In the genomic region with DNA sequence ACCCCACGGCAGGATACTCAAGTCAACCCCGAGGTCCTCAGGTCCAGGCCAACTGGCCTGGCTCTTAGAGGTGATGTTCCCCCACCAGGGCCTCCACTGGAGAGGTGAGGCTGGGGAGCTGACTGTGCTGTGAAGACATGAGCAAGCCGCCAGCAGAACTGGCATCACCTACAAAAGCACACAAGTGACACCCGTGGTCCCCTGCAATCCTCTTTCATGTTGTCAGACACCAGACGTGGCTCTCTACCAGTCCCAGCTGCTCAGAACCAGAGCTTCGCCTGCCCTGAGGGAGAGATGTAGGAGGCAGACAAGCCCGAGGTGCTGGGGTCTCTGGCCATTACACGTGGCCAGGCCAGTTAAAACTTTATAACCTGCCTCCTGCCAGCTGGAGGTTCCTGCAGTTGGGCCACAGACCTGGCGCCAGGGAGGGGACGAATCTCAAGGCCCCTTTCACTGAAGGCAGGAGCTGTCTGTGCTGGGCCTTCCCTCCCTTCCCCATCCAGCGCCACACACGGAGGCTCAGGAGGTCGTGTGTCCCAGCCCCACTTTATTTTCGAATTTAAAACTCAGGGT, we compare ENCODE assay signal across 8 cellular contexts. TPM values are rescaled to one million over a fixed set of nuclear protein-coding genes. Genes with fewer than 3 reads are reported as not detected.
A peak's percentile ranks its signal among the peaks of the same experiment; 100 is the strongest.
DNase-seq lines count a peak whose midpoint lies in the region; ATAC-seq and TF ChIP-seq lines count a peak whose summit lies in the region.

No MANE protein-coding gene starts in this region.

- H3K9me3 ChIP-seq in iPS-18c (ENCODE audit: control insufficient read depth, insufficient read depth, low read length) (no peaks in the 10 kb centered on the region), thoracic aorta (no peaks in the 10 kb centered on the region)

- POLR2A ChIA-PET in activated CD4-positive, alpha-beta memory T cell treated with anti-CD3 and anti-CD28 coated beads, Interleukin-2, amount 10 ng/mL, durations not matched to agents 7 days and 5 days (lab: Charles Lee) = interaction anchor here (0.9 to 8.8 kb wide), 12 partner anchors 9 to 1083 kb away, joined by 3 to 193 read pairs (median 6); a partner anchor contains a TSS

- H3K4me3 Mint-ChIP-seq in activated CD8-positive, alpha-beta memory T cell treated with anti-CD3 and anti-CD28 coated beads, Interleukin-2, amount 10 ng/mL, durations not matched to agents 7 days and 5 days = peak overlapping the region; percentile 81
- H3K4me3 Mint-ChIP-seq in activated CD4-positive, alpha-beta memory T cell treated with anti-CD3 and anti-CD28 coated beads, Interleukin-2, amount 10 ng/mL, durations not matched to agents 7 days and 5 days = peak overlapping the region; percentile 82

- peaks cover 31% of the 10 kb centered on the region for H3K4me1 Mint-ChIP-seq in activated CD8-positive, alpha-beta memory T cell treated with anti-CD3 and anti-CD28 coated beads, Interleukin-2, amount 10 ng/mL, durations not matched to agents 7 days and 5 days
- peaks cover 39% of the 10 kb centered on the region for H3K4me1 Mint-ChIP-seq in activated CD4-positive, alpha-beta memory T cell treated with anti-CD3 and anti-CD28 coated beads, Interleukin-2, amount 10 ng/mL, durations not matched to agents 7 days and 5 days

- peaks cover 9% of the 10 kb centered on the region for H3K36me3 ChIP-seq in thoracic aorta

- H3K27ac Mint-ChIP-seq in activated CD8-positive, alpha-beta memory T cell treated with anti-CD3 and anti-CD28 coated beads, Interleukin-2, amount 10 ng/mL, durations not matched to agents 7 days and 5 days = peak overlapping the region; percentile 92
- peak overlapping the region; percentile 89 for H3K27ac Mint-ChIP-seq in activated CD4-positive, alpha-beta memory T cell treated with anti-CD3 and anti-CD28 coated beads, Interleukin-2, amount 10 ng/mL, durations not matched to agents 7 days and 5 days

- CTCF ChIA-PET in activated CD8-positive, alpha-beta memory T cell treated with anti-CD3 and anti-CD28 coated beads, Interleukin-2, amount 10 ng/mL, durations not matched to agents 7 days and 5 days (lab: Charles Lee) = interaction anchor here (2.8 to 5.5 kb wide), 6 partner anchors 10 to 989 kb away, joined by 12 to 126 read pairs (median 38); a partner anchor contains a TSS
- CTCF ChIA-PET in activated CD4-positive, alpha-beta memory T cell treated with anti-CD3 and anti-CD28 coated beads, Interleukin-2, amount 10 ng/mL, durations not matched to agents 7 days and 5 days (lab: Charles Lee) = interaction anchor here (0.9 to 11.0 kb wide), 9 partner anchors 9 to 1353 kb away, joined by 3 to 215 read pairs (median 5); a partner anchor contains a TSS

- no peak for TF ChIP-seq CTCF in thoracic aorta (IDR thresholded peaks at IDR 0.05)

- no peaks in the 10 kb centered on the region for H3K27me3 Mint-ChIP-seq in activated CD8-positive, alpha-beta memory T cell treated with anti-CD3 and anti-CD28 coated beads, Interleukin-2, amount 10 ng/mL, durations not matched to agents 7 days and 5 days
- H3K27me3 Mint-ChIP-seq in activated CD4-positive, alpha-beta memory T cell treated with anti-CD3 and anti-CD28 coated beads, Interleukin-2, amount 10 ng/mL, durations not matched to agents 7 days and 5 days = no peaks in the 10 kb centered on the region

- peaks cover 7 to 27% of the 10 kb centered on the region in 2 donors for H3K4me1 ChIP-seq in thoracic aorta (ENCODE audit: control insufficient read depth in 1 of 2, low read depth in 2 of 2)

- H3K9me3 Mint-ChIP-seq in activated CD8-positive, alpha-beta memory T cell treated with anti-CD3 and anti-CD28 coated beads, Interleukin-2, amount 10 ng/mL, durations not matched to agents 7 days and 5 days (ENCODE audit: low read depth) = no peaks in the 10 kb centered on the region
- no peaks in the 10 kb centered on the region for H3K9me3 Mint-ChIP-seq in activated CD4-positive, alpha-beta memory T cell treated with anti-CD3 and anti-CD28 coated beads, Interleukin-2, amount 10 ng/mL, durations not matched to agents 7 days and 5 days

- no peaks in the 10 kb centered on the region for H3K27me3 ChIP-seq in thoracic aorta (replicated peaks; ENCODE audit: insufficient read depth)

- H3K36me3 Mint-ChIP-seq in activated CD8-positive, alpha-beta memory T cell treated with anti-CD3 and anti-CD28 coated beads, Interleukin-2, amount 10 ng/mL, durations not matched to agents 7 days and 5 days = peaks cover 34% of the 10 kb centered on the region
- H3K36me3 Mint-ChIP-seq in activated CD4-positive, alpha-beta memory T cell treated with anti-CD3 and anti-CD28 coated beads, Interleukin-2, amount 10 ng/mL, durations not matched to agents 7 days and 5 days (ENCODE audit: low read depth) = peaks cover 44% of the 10 kb centered on the region

- ATAC-seq in activated CD8-positive, alpha-beta memory T cell treated with anti-CD3 and anti-CD28 coated beads, Interleukin-2, amount 10 ng/mL, durations not matched to agents 7 days and 5 days = no peak
- ATAC-seq in thoracic aorta (ENCODE audit: insufficient number of reproducible peaks, low FRiP score, low read depth) (no peak), GM21423 (IDR thresholded peaks at IDR 0.05; ENCODE audit: unreplicated experiment) (no peak)

- H3K4me3 ChIP-seq in iPS-18c (ENCODE audit: insufficient read depth, low read depth, low read length) = peak overlapping the region; percentile 41
- H3K4me3 ChIP-seq in thoracic aorta = peak overlapping the region; percentile 97

- DNase-seq in activated CD8-positive, alpha-beta memory T cell treated with anti-CD3 and anti-CD28 coated beads, Interleukin-2, amount 10 ng/mL, durations not matched to agents 7 days and 5 days = peak; percentile 46
- no peak for DNase-seq in activated CD8-positive, alpha-beta memory T cell treated with anti-CD3 and anti-CD28 coated beads for 24 hours
- peak; percentile 23 for DNase-seq in activated CD4-positive, alpha-beta memory T cell treated with anti-CD3 and anti-CD28 coated beads, Interleukin-2, amount 10 ng/mL, durations not matched to agents 7 days and 5 days
- DNase-seq in thoracic aorta (ENCODE audit: low spot score) (no peak), NCI-H2196 (lab: John Stamatoyannopoulos, UW; ENCODE audit: unreplicated experiment) (no peak)
- no peak for DNase-seq in NK-92 treated with Interleukin-12 subunit alpha and Interleukin-12 subunit beta, amount 100 ng/mL, for 24 hours (lab: John Stamatoyannopoulos, UW)

- peak overlapping the region; percentile 78 to 81 for H3K27ac ChIP-seq in thoracic aorta

RNA-seq across cellular contexts. Expression of a gene that starts 2.2 kb away (rescaled TPM):
- total RNA-seq in activated CD8-positive, alpha-beta memory T cell treated with anti-CD3 and anti-CD28 coated beads, Interleukin-2, amount 10 ng/mL, durations not matched to agents 7 days and 5 days = 10 to 100 TPM; 39.8 to 43.2 TPM
- 10 to 100 TPM; 34.2 to 34.8 TPM for total RNA-seq in activated CD4-positive, alpha-beta memory T cell treated with anti-CD3 and anti-CD28 coated beads, Interleukin-2, amount 10 ng/mL, durations not matched to agents 7 days and 5 days
- 10 to 100 TPM; 19.0 to 35.6 TPM for total RNA-seq in thoracic aorta

RNA-seq across cellular contexts. Expression of a gene that starts 22.9 kb away (rescaled TPM):
- 100 to 1,000 TPM; 136 to 156 TPM for total RNA-seq in activated CD8-positive, alpha-beta memory T cell treated with anti-CD3 and anti-CD28 coated beads, Interleukin-2, amount 10 ng/mL, durations not matched to agents 7 days and 5 days
- 100 to 1,000 TPM; 128 to 133 TPM for total RNA-seq in activated CD4-positive, alpha-beta memory T cell treated with anti-CD3 and anti-CD28 coated beads, Interleukin-2, amount 10 ng/mL, durations not matched to agents 7 days and 5 days
- total RNA-seq in thoracic aorta = 10 to 100 TPM; 93.3 to 98.0 TPM

Comparison
In these comparisons a context has a peak if more than half of its experiments do, and no peak if none do; other contexts are left out.
1. DNase-seq: peak in activated CD8-positive, alpha-beta memory T cell treated with anti-CD3 and anti-CD28 coated beads, Interleukin-2, amount 10 ng/mL, durations not matched to agents 7 days and 5 days (single experiment) and activated CD4-positive, alpha-beta memory T cell treated with anti-CD3 and anti-CD28 coated beads, Interleukin-2, amount 10 ng/mL, durations not matched to agents 7 days and 5 days (single experiment); none in activated CD8-positive, alpha-beta memory T cell treated with anti-CD3 and anti-CD28 coated beads for 24 hours (single experiment), thoracic aorta (single experiment), NCI-H2196 (single experiment) and NK-92 treated with Interleukin-12 subunit alpha and Interleukin-12 subunit beta, amount 100 ng/mL, for 24 hours (single experiment).